ENCODE assay signal across 27 cellular contexts in genomic region chr16:7755347-7755746, GRCh38.
"Had no signal": no experiment of that assay in that cellular context is flagged by ENCODE, and none has a peak within 500 bp of the region (broad histone marks: within the 10 kb centered on the region; RNA-seq: fewer than 3 reads in every experiment).

No MANE protein-coding gene starts in this region.

- H3K9me3 ChIP-seq: MG63, SJCRH30, SK-N-SH had no signal

- DNase-seq: activated CD4-positive, alpha-beta memory T cell treated with anti-CD3 and anti-CD28 coated beads for 36 hours; activated CD4-positive, alpha-beta T cell treated with anti-CD3 and anti-CD28 coated beads, Interleukin-2, amount 10 ng/mL, durations not matched to agents 7 days and 5 days; activated CD4-positive, CD25-positive, alpha-beta regulatory T cell; activated CD8-positive, alpha-beta memory T cell treated with anti-CD3 and anti-CD28 coated beads for 24 hours; activated effector memory CD4-positive, alpha-beta T cell treated with anti-CD3 and anti-CD28 coated beads, Interleukin-2, amount 50 U/mL, for 16 hours; activated naive CD4-positive, alpha-beta T cell treated with Interleukin-2 at 50 U/mL for 16 hours; activated naive CD8-positive, alpha-beta T cell treated with anti-CD3 and anti-CD28 coated beads, Interleukin-2, amount 50 U/mL, for 24 hours; activated T-cell treated with anti-CD3 and anti-CD28 coated beads, Interleukin-2, amount 50 U/mL, for 4 hours; amniotic stem cell; MG63; MV-4-11; NCI-H1092 treated with DMSO at 0.1 percent for 48 hours; NCI-H1417 treated with DMSO at 0.1 percent for 48 hours; NCI-H187; NCI-H2171; NCI-H510A treated with DMSO at 0.1 percent for 48 hours; NK-92 treated with Interleukin-12 subunit alpha and Interleukin-12 subunit beta, amount 100 ng/mL, for 24 hours; OCI-M1; Right ventricle myocardium superior; SJCRH30; SK-N-SH; T-helper 1 cell had no signal

- H3K27ac ChIP-seq: RWPE1, SJCRH30, VCaP had no signal

- H3K36me3 ChIP-seq: MG63, SJCRH30 had no signal

- H3K4me1 ChIP-seq: SJCRH30 had no signal

- H3K4me2 ChIP-seq: SK-N-SH had no signal

- FAIRE-seq: astrocyte had no signal

- H3K4me3 ChIP-seq: MG63, SJCRH30 had no signal

- H3K9ac ChIP-seq: SK-N-SH had no signal

- H3K27me3 ChIP-seq: MG63, SJCRH30 had no signal

- ATAC-seq: activated naive CD4-positive, alpha-beta T cell treated with anti-CD3 and anti-CD28 coated beads, Interleukin-2, amount 50 U/mL, for 72 hours; activated naive CD8-positive, alpha-beta T cell treated with anti-CD3 and anti-CD28 coated beads, Interleukin-2, amount 50 U/mL, for 24 hours; activated T-cell treated with anti-CD3 and anti-CD28 coated beads, Interleukin-2, amount 50 U/mL, for 4 hours; Panc1 had no signal
